In genomic region chr2:96207778-96208143, GRCh38 we compare ENCODE assay signal across 8 cellular contexts. TPM values are rescaled to one million over a fixed set of nuclear protein-coding genes. Genes with fewer than 3 reads are reported as not detected.
DNase-seq lines count a peak whose midpoint lies in the region; ATAC-seq lines count a peak whose summit lies in the region.

No MANE protein-coding gene starts in this region.

- H3K36me3 Mint-ChIP-seq in activated T-helper 1 cell treated with anti-CD3 and anti-CD28 coated beads, Interleukin-12 subunit alpha, Interleukin-12 subunit beta, Interleukin-2, Interleukin-4 antibody, amounts not matched to agents 30 ng/mL and 10 ng/mL and 1 ng/mL, durations not matched to agents 14 hours and 24 hours and 36 hours (ENCODE audit: low read depth): peaks cover 22% of the 10 kb centered on the region
- peaks cover 0 to 4% (median 0%) of the 10 kb centered on the region in 3 donors for H3K36me3 Mint-ChIP-seq in immature natural killer cell

- H3K27ac Mint-ChIP-seq in activated T-helper 1 cell treated with anti-CD3 and anti-CD28 coated beads, Interleukin-12 subunit alpha, Interleukin-12 subunit beta, Interleukin-2, Interleukin-4 antibody, amounts not matched to agents 30 ng/mL and 10 ng/mL and 1 ng/mL, durations not matched to agents 14 hours and 24 hours and 36 hours: peak overlapping the region; percentile 94
- H3K27ac Mint-ChIP-seq in immature natural killer cell: peak overlapping the region; percentile 85 to 97 (median 96)

- peak overlapping the region; percentile 96 for H3K4me3 Mint-ChIP-seq in activated T-helper 1 cell treated with anti-CD3 and anti-CD28 coated beads, Interleukin-12 subunit alpha, Interleukin-12 subunit beta, Interleukin-2, Interleukin-4 antibody, amounts not matched to agents 30 ng/mL and 10 ng/mL and 1 ng/mL, durations not matched to agents 14 hours and 24 hours and 36 hours
- H3K4me3 Mint-ChIP-seq in immature natural killer cell: peak overlapping the region; percentile 90 to 100 (median 98)

- H3K27ac ChIP-seq in temporal lobe (ENCODE audit: low read depth, low read length): peak overlapping the region; percentile 4

- peak; percentile 24 for ATAC-seq in HG02571 (IDR thresholded peaks at IDR 0.05; ENCODE audit: unreplicated experiment)

- peaks cover 63% of the 10 kb centered on the region for H3K4me1 Mint-ChIP-seq in activated T-helper 1 cell treated with anti-CD3 and anti-CD28 coated beads, Interleukin-12 subunit alpha, Interleukin-12 subunit beta, Interleukin-2, Interleukin-4 antibody, amounts not matched to agents 30 ng/mL and 10 ng/mL and 1 ng/mL, durations not matched to agents 14 hours and 24 hours and 36 hours (ENCODE audit: low read depth)
- peaks cover 59 to 64% of the 10 kb centered on the region in 2 donors for H3K4me1 Mint-ChIP-seq in immature natural killer cell

- DNase-seq in CD1c-positive myeloid dendritic cell (ENCODE audit: extremely low spot score) (peak; percentile 75), immature natural killer cell (peak in 1 of 3 donors; percentile 6), DMS79 treated with DMSO at 0.1 percent for 48 hours (lab: John Stamatoyannopoulos, UW) (no peak), NOMO-1 (lab: John Stamatoyannopoulos, UW; ENCODE audit: unreplicated experiment in 2 of 2) (no peak), NCI-H510A treated with DMSO at 0.1 percent for 48 hours (lab: John Stamatoyannopoulos, UW) (no peak)
- no peak for DNase-seq in activated T-helper 1 cell treated with anti-CD3 and anti-CD28 coated beads, Interleukin-12 subunit alpha, Interleukin-12 subunit beta, Interleukin-2, Interleukin-4 antibody, amounts not matched to agents 30 ng/mL and 10 ng/mL and 1 ng/mL, durations not matched to agents 14 hours and 24 hours and 36 hours (ENCODE audit: low spot score)

- H3K27me3 Mint-ChIP-seq in activated T-helper 1 cell treated with anti-CD3 and anti-CD28 coated beads, Interleukin-12 subunit alpha, Interleukin-12 subunit beta, Interleukin-2, Interleukin-4 antibody, amounts not matched to agents 30 ng/mL and 10 ng/mL and 1 ng/mL, durations not matched to agents 14 hours and 24 hours and 36 hours (ENCODE audit: insufficient read depth): no peaks in the 10 kb centered on the region
- peaks cover 2 to 14% (median 4%) of the 10 kb centered on the region in 3 donors for H3K27me3 Mint-ChIP-seq in immature natural killer cell (ENCODE audit: low read depth in 3 of 3)

- intact Hi-C loops in activated T-helper 1 cell treated with anti-CD3 and anti-CD28 coated beads, Interleukin-12 subunit alpha, Interleukin-12 subunit beta, Interleukin-2, Interleukin-4 antibody, amounts not matched to agents 30 ng/mL and 10 ng/mL and 1 ng/mL, durations not matched to agents 14 hours and 24 hours and 36 hours (cut with micrococcal nuclease): loop anchor here (1.0 to 5.0 kb wide), 9 partner anchors 8 to 533 kb away; partner anchors contain the start of genes ARID5A, CIAO1, KANSL3 and LMAN2L

- H3K9me3 Mint-ChIP-seq in activated T-helper 1 cell treated with anti-CD3 and anti-CD28 coated beads, Interleukin-12 subunit alpha, Interleukin-12 subunit beta, Interleukin-2, Interleukin-4 antibody, amounts not matched to agents 30 ng/mL and 10 ng/mL and 1 ng/mL, durations not matched to agents 14 hours and 24 hours and 36 hours: no peaks in the 10 kb centered on the region
- H3K9me3 Mint-ChIP-seq in immature natural killer cell: no peaks in the 10 kb centered on the region

RNA-seq across cellular contexts. Expression of gene STARD7, which starts 0.9 kb away (rescaled TPM):
- total RNA-seq in activated T-helper 1 cell treated with anti-CD3 and anti-CD28 coated beads, Interleukin-12 subunit alpha, Interleukin-12 subunit beta, Interleukin-2, Interleukin-4 antibody, amounts not matched to agents 30 ng/mL and 10 ng/mL and 1 ng/mL, durations not matched to agents 14 hours and 24 hours and 36 hours: 216 and 229 TPM in 2 replicates
- 100 to 1,000 TPM; 161 to 252 (median 173) TPM for polyA plus RNA-seq in immature natural killer cell
- 115 TPM for total RNA-seq in temporal lobe

RNA-seq across cellular contexts. Expression of gene TMEM127, which starts 58.0 kb away (rescaled TPM):
- total RNA-seq in activated T-helper 1 cell treated with anti-CD3 and anti-CD28 coated beads, Interleukin-12 subunit alpha, Interleukin-12 subunit beta, Interleukin-2, Interleukin-4 antibody, amounts not matched to agents 30 ng/mL and 10 ng/mL and 1 ng/mL, durations not matched to agents 14 hours and 24 hours and 36 hours: 29.7 and 30.1 TPM in 2 replicates
- 10 to 100 TPM; 24.6 to 57.7 (median 31.3) TPM for polyA plus RNA-seq in immature natural killer cell
- total RNA-seq in temporal lobe: 16.0 TPM

RNA-seq across cellular contexts. Expression of gene CIAO1, which starts 58.3 kb away (rescaled TPM):
- 111 and 115 TPM in 2 replicates for total RNA-seq in activated T-helper 1 cell treated with anti-CD3 and anti-CD28 coated beads, Interleukin-12 subunit alpha, Interleukin-12 subunit beta, Interleukin-2, Interleukin-4 antibody, amounts not matched to agents 30 ng/mL and 10 ng/mL and 1 ng/mL, durations not matched to agents 14 hours and 24 hours and 36 hours
- 100 to 1,000 TPM in 2 of 3 donors, 10 to 100 TPM in 1; 92.2 to 142 (median 134) TPM for polyA plus RNA-seq in immature natural killer cell
- 56.3 TPM for total RNA-seq in temporal lobe
